1 cellular context compared by ENCODE assay signal in the genomic region with DNA sequence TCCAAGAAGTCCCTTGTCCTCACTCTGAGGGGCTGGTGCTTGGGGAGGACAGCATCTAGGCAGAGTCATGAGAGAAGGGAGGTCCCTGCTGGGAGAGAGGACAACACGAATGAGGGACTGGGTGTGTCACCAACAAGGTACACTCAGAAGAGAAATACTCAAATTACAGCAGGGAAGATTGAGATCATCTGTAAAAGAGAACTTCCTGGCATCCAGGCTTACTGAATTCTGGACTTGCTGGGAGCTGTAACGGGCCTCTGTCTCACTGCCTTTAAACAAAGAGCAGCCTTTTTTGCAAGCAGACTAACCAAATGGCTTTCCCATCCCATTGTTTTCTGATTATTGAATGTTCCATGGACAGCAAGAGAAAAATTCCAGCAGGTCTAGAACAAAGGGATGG.
TF ChIP-seq lines count a peak whose summit lies in the region.

No MANE protein-coding gene starts in this region.

TF ChIP-seq in H1, 55 proteins besides CTCF, POLR2A, EP300 and RAD21:
- no peak for TF ChIP-seq TAF1 (IDR thresholded peaks at IDR 0.05; ENCODE audit: low read depth, low read length)
- no peak for TF ChIP-seq SIX5 (IDR thresholded peaks at IDR 0.05; ENCODE audit: low read depth, low read length)
- no peak for TF ChIP-seq SP1 (IDR thresholded peaks at IDR 0.05; ENCODE audit: low read depth, low read length)
- no peak for TF ChIP-seq CREB1 (IDR thresholded peaks at IDR 0.05)
- TF ChIP-seq SP2 (IDR thresholded peaks at IDR 0.05; ENCODE audit: low read length) = no peak
- no peak for TF ChIP-seq RXRA (IDR thresholded peaks at IDR 0.05; ENCODE audit: insufficient read depth, low read depth, low read length)
- no peak for TF ChIP-seq EGR1 (IDR thresholded peaks at IDR 0.05; ENCODE audit: borderline replicate concordance, low read depth, low read length)
- TF ChIP-seq SIRT6 (IDR thresholded peaks at IDR 0.05; ENCODE audit: low read length) = no peak
- TF ChIP-seq CEBPB (IDR thresholded peaks at IDR 0.05; ENCODE audit: low read depth, low read length) = no peak
- TF ChIP-seq, protein P1, sequence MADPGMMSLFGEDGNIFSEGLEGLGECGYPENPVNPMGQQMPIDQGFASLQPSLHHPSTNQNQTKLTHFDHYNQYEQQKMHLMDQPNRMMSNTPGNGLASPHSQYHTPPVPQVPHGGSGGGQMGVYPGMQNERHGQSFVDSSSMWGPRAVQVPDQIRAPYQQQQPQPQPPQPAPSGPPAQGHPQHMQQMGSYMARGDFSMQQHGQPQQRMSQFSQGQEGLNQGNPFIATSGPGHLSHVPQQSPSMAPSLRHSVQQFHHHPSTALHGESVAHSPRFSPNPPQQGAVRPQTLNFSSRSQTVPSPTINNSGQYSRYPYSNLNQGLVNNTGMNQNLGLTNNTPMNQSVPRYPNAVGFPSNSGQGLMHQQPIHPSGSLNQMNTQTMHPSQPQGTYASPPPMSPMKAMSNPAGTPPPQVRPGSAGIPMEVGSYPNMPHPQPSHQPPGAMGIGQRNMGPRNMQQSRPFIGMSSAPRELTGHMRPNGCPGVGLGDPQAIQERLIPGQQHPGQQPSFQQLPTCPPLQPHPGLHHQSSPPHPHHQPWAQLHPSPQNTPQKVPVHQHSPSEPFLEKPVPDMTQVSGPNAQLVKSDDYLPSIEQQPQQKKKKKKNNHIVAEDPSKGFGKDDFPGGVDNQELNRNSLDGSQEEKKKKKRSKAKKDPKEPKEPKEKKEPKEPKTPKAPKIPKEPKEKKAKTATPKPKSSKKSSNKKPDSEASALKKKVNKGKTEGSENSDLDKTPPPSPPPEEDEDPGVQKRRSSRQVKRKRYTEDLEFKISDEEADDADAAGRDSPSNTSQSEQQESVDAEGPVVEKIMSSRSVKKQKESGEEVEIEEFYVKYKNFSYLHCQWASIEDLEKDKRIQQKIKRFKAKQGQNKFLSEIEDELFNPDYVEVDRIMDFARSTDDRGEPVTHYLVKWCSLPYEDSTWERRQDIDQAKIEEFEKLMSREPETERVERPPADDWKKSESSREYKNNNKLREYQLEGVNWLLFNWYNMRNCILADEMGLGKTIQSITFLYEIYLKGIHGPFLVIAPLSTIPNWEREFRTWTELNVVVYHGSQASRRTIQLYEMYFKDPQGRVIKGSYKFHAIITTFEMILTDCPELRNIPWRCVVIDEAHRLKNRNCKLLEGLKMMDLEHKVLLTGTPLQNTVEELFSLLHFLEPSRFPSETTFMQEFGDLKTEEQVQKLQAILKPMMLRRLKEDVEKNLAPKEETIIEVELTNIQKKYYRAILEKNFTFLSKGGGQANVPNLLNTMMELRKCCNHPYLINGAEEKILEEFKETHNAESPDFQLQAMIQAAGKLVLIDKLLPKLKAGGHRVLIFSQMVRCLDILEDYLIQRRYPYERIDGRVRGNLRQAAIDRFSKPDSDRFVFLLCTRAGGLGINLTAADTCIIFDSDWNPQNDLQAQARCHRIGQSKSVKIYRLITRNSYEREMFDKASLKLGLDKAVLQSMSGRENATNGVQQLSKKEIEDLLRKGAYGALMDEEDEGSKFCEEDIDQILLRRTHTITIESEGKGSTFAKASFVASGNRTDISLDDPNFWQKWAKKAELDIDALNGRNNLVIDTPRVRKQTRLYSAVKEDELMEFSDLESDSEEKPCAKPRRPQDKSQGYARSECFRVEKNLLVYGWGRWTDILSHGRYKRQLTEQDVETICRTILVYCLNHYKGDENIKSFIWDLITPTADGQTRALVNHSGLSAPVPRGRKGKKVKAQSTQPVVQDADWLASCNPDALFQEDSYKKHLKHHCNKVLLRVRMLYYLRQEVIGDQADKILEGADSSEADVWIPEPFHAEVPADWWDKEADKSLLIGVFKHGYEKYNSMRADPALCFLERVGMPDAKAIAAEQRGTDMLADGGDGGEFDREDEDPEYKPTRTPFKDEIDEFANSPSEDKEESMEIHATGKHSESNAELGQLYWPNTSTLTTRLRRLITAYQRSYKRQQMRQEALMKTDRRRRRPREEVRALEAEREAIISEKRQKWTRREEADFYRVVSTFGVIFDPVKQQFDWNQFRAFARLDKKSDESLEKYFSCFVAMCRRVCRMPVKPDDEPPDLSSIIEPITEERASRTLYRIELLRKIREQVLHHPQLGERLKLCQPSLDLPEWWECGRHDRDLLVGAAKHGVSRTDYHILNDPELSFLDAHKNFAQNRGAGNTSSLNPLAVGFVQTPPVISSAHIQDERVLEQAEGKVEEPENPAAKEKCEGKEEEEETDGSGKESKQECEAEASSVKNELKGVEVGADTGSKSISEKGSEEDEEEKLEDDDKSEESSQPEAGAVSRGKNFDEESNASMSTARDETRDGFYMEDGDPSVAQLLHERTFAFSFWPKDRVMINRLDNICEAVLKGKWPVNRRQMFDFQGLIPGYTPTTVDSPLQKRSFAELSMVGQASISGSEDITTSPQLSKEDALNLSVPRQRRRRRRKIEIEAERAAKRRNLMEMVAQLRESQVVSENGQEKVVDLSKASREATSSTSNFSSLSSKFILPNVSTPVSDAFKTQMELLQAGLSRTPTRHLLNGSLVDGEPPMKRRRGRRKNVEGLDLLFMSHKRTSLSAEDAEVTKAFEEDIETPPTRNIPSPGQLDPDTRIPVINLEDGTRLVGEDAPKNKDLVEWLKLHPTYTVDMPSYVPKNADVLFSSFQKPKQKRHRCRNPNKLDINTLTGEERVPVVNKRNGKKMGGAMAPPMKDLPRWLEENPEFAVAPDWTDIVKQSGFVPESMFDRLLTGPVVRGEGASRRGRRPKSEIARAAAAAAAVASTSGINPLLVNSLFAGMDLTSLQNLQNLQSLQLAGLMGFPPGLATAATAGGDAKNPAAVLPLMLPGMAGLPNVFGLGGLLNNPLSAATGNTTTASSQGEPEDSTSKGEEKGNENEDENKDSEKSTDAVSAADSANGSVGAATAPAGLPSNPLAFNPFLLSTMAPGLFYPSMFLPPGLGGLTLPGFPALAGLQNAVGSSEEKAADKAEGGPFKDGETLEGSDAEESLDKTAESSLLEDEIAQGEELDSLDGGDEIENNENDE (IDR thresholded peaks at IDR 0.05; ENCODE audit: insufficient replicate concordance, low read length) = no peak
